In the genomic region with DNA sequence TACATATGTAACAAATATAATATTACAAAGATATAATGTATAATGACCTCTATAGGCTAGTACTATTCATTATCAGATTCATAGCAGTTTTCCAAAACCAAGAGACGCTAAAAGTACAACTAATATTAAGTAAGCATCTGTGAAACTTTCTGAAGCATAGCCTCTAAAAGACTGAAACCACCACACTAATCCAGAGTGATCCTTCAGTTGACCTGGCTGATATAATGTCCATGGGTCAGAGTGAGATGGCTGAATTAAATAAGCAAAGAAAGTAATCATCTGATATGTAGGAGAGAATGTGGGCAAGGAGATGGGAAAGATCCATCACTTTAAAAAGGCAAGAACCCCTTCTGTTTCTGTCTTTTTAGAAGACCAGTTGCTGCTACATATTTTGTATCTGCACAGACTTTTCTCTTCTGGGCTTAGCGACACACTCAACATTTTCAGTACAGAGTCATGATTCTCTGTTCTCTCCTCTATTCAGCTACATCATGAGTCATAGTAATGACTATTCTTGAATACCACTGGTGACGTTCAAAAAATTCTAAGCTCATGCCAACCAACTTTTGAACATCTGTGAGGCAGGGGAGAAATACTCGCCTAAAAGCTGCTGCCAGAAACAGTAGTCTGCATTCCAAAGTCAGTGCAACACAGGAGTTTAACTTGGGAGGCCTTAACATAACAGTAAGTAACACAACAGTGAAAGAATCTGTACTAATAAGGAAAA, we compare ENCODE assay signal across 10 cellular contexts.
DNase-seq lines count a peak whose midpoint lies in the region; ATAC-seq, FAIRE-seq and TF ChIP-seq lines count a peak whose summit lies in the region.
"Had no signal": no experiment of that assay in that cellular context is flagged by ENCODE, and none has a peak within 500 bp of the region (broad histone marks: within the 10 kb centered on the region; RNA-seq: fewer than 3 reads in every experiment).

No MANE protein-coding gene starts in this region.

- 67 to 68% methylated on average over 4 of the region's 4 CpGs for WGBS in transverse colon (ENCODE audit: low coverage in 1 of 2), 2 donors
- WGBS in HepG2 (ENCODE audit: low lambda C conversion rate), result 93% methylated on average over 4 of the region's 4 CpGs

- POLR2A ChIA-PET in HepG2 (lab: Yijun Ruan, JAX), result no interaction called here

- H3K4me2 ChIP-seq in HepG2 (ENCODE audit: low read depth, low read length), result no peak overlapping the region

- H3K4me3 ChIP-seq in right atrium auricular region (no peak overlapping the region), transverse colon (no peak overlapping the region), HepG2 (replicated peaks in 1 of 3; ENCODE audit: insufficient read depth in 1 of 3, low read depth in 2 of 3, low read length in 3 of 3) (no peak overlapping the region)

- H3K4me1 ChIP-seq in right atrium auricular region, result peaks cover 0 to 24% of the 10 kb centered on the region in 2 donors
- H3K4me1 ChIP-seq in transverse colon, result peaks cover 0 to 5% (median 0%) of the 10 kb centered on the region in 4 donors
- H3K4me1 ChIP-seq in HepG2 (ENCODE audit: insufficient read depth, low read length), result peaks cover 5% of the 10 kb centered on the region

- peaks cover 28% of the 10 kb centered on the region for H4K20me1 ChIP-seq in HepG2 (ENCODE audit: insufficient read depth, low read length)

- peaks cover 5% of the 10 kb centered on the region for H3K36me3 Mint-ChIP-seq in glutamatergic neuron (ENCODE audit: unreplicated experiment)

- no peak for FAIRE-seq in HepG2 (lab: Jason Lieb, UNC)

- intact Hi-C loops in transverse colon (cut with DNase I; ENCODE audit: low total_unique reads), result no loop called here
- intact Hi-C loops in HepG2 (cut with micrococcal nuclease; ENCODE audit: unreplicated experiment), result no loop called here

- H2AFZ ChIP-seq in HepG2 (ENCODE audit: low read length), result no peak overlapping the region

- no peak for TF ChIP-seq POLR2A in transverse colon (IDR thresholded peaks at IDR 0.05)
- TF ChIP-seq POLR2A in HepG2 (IDR thresholded peaks at IDR 0.05; ENCODE audit: insufficient read depth in 1 of 2, low read depth in 2 of 2, low read length in 2 of 2), result no peak

- no peaks in the 10 kb centered on the region for H3K27me3 Mint-ChIP-seq in glutamatergic neuron (ENCODE audit: unreplicated experiment)

- TF ChIP-seq EP300 in transverse colon (IDR thresholded peaks at IDR 0.05; ENCODE audit: low read depth) (no peak), HepG2 (IDR thresholded peaks at IDR 0.05; ENCODE audit: low read depth in 2 of 2, low read length in 2 of 2) (no peak), HepG2 (CRISPR knock-in tag; IDR thresholded peaks at IDR 0.05; ENCODE audit: borderline replicate concordance) (no peak)

- H3K4me3 Mint-ChIP-seq in glutamatergic neuron (ENCODE audit: unreplicated experiment), result no peak overlapping the region

- H3K9me3 Mint-ChIP-seq in glutamatergic neuron (ENCODE audit: unreplicated experiment), result no peaks in the 10 kb centered on the region

- in situ Hi-C loops in transverse colon (cut with MboI; ENCODE audit: low pct_ligation_motif_present in 1 of 4, low pct_unique_long_range_greater_than_20kb in 1 of 4, low sequenced_read_pairs in 3 of 4), result no loop called here
- in situ Hi-C loops in HepG2 (cut with HindIII; ENCODE audit: extremely low pct_ligation_motif_present, low pct_unique_long_range_greater_than_20kb), result no loop called here

- no peak for TF ChIP-seq RAD21 in HepG2 (CRISPR knock-in tag; IDR thresholded peaks at IDR 0.05)

- BruUV-seq in HepG2 (replicated peaks; lab: Mats Ljungman, UMichigan), result no TSS peak

- no peak for TF ChIP-seq CTCF in right atrium auricular region (IDR thresholded peaks at IDR 0.05)
- TF ChIP-seq CTCF in transverse colon (IDR thresholded peaks at IDR 0.05), result no peak
- no peak for TF ChIP-seq CTCF in glutamatergic neuron (IDR thresholded peaks at IDR 0.05; ENCODE audit: partially characterized antibody, unreplicated experiment)
- no peak for TF ChIP-seq CTCF in HepG2 (CRISPR knock-in tag; IDR thresholded peaks at IDR 0.05)

- H3K79me2 ChIP-seq in HepG2 (ENCODE audit: insufficient read depth, low read length), result peaks cover 81% of the 10 kb centered on the region

- H3K27ac ChIP-seq in right atrium auricular region, result peak overlapping the region; percentile 13 to 73
- H3K27ac ChIP-seq in transverse colon, result peak overlapping the region in 3 of 4 donors; percentile 11 to 61 (median 34)
- H3K27ac ChIP-seq in HepG2 (ENCODE audit: extremely low read length, insufficient read depth, low read length), result no peak overlapping the region

- H3K9ac ChIP-seq in HepG2 (ENCODE audit: insufficient read depth, low read depth, low read length), result no peak overlapping the region

- CTCF ChIA-PET in HepG2 (lab: Yijun Ruan, JAX; ENCODE audit: low intra/inter-chr PET ratio, low total read pairs), result no interaction called here

- no peak overlapping the region for H3K27ac Mint-ChIP-seq in glutamatergic neuron (ENCODE audit: unreplicated experiment)

- H3K36me3 ChIP-seq in right atrium auricular region (no peaks in the 10 kb centered on the region), transverse colon (no peaks in the 10 kb centered on the region), HepG2 (replicated peaks in 1 of 2; ENCODE audit: control insufficient read depth in 1 of 2, insufficient read depth in 2 of 2, low read length in 2 of 2) (no peaks in the 10 kb centered on the region)

- ATAC-seq in HG02870 (IDR thresholded peaks at IDR 0.05; ENCODE audit: unreplicated experiment), result peak; percentile 97
- ATAC-seq in HepG2, result no peak

- H3K27me3 ChIP-seq in right atrium auricular region (no peaks in the 10 kb centered on the region), transverse colon (no peaks in the 10 kb centered on the region), HepG2 (ENCODE audit: control insufficient read depth in 1 of 2, insufficient read depth in 2 of 2, low read length in 2 of 2) (no peaks in the 10 kb centered on the region)

- no peaks in the 10 kb centered on the region for H3K9me3 ChIP-seq in right atrium auricular region
- no peaks in the 10 kb centered on the region for H3K9me3 ChIP-seq in transverse colon
- no peaks in the 10 kb centered on the region for H3K9me3 ChIP-seq in HepG2 (ENCODE audit: low read length)

- peaks cover 3% of the 10 kb centered on the region for H3K4me1 Mint-ChIP-seq in glutamatergic neuron (ENCODE audit: low read depth, unreplicated experiment)

- DNase-seq in astrocyte of the hippocampus (ENCODE audit: low read depth, low spot score) (peak; percentile 95), right atrium auricular region (ENCODE audit: low spot score) (no peak), transverse colon (no peak), NCI-H1417 treated with DMSO at 0.1 percent for 48 hours (lab: John Stamatoyannopoulos, UW) (no peak), NCI-H345 (lab: John Stamatoyannopoulos, UW) (no peak), glutamatergic neuron (no peak), HepG2 (ENCODE audit: low spot score) (no peak)
- DNase-seq: SHP77; stimulated activated CD4-positive, alpha-beta T cell treated with anti-CD3 and anti-CD28 coated beads, Interleukin-4, amount 100 ng/mL, for 24 hours had no signal

TF ChIP-seq in HepG2, 621 proteins besides CTCF, POLR2A, EP300 and RAD21 (continues in another document):
- TF ChIP-seq TAF15 (IDR thresholded peaks at IDR 0.05; ENCODE audit: low read depth, low read length, poor library complexity, severe bottlenecking), result no peak
- no peak for TF ChIP-seq RNF2 (conservative IDR thresholded peaks at IDR 0.05; ENCODE audit: low read depth)
- TF ChIP-seq ARNT2 (CRISPR knock-in tag; IDR thresholded peaks at IDR 0.05; ENCODE audit: low read depth), result no peak
- TF ChIP-seq ZNF709 (CRISPR knock-in tag; IDR thresholded peaks at IDR 0.05), result no peak
- TF ChIP-seq, protein P1, sequence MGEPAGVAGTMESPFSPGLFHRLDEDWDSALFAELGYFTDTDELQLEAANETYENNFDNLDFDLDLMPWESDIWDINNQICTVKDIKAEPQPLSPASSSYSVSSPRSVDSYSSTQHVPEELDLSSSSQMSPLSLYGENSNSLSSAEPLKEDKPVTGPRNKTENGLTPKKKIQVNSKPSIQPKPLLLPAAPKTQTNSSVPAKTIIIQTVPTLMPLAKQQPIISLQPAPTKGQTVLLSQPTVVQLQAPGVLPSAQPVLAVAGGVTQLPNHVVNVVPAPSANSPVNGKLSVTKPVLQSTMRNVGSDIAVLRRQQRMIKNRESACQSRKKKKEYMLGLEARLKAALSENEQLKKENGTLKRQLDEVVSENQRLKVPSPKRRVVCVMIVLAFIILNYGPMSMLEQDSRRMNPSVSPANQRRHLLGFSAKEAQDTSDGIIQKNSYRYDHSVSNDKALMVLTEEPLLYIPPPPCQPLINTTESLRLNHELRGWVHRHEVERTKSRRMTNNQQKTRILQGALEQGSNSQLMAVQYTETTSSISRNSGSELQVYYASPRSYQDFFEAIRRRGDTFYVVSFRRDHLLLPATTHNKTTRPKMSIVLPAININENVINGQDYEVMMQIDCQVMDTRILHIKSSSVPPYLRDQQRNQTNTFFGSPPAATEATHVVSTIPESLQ (CRISPR knock-in tag; conservative IDR thresholded peaks at IDR 0.05), result no peak
- TF ChIP-seq RCOR2 (CRISPR knock-in tag; IDR thresholded peaks at IDR 0.05), result no peak
- TF ChIP-seq, protein P2, sequence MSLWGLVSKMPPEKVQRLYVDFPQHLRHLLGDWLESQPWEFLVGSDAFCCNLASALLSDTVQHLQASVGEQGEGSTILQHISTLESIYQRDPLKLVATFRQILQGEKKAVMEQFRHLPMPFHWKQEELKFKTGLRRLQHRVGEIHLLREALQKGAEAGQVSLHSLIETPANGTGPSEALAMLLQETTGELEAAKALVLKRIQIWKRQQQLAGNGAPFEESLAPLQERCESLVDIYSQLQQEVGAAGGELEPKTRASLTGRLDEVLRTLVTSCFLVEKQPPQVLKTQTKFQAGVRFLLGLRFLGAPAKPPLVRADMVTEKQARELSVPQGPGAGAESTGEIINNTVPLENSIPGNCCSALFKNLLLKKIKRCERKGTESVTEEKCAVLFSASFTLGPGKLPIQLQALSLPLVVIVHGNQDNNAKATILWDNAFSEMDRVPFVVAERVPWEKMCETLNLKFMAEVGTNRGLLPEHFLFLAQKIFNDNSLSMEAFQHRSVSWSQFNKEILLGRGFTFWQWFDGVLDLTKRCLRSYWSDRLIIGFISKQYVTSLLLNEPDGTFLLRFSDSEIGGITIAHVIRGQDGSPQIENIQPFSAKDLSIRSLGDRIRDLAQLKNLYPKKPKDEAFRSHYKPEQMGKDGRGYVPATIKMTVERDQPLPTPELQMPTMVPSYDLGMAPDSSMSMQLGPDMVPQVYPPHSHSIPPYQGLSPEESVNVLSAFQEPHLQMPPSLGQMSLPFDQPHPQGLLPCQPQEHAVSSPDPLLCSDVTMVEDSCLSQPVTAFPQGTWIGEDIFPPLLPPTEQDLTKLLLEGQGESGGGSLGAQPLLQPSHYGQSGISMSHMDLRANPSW (CRISPR knock-in tag; IDR thresholded peaks at IDR 0.05; ENCODE audit: borderline replicate concordance), result no peak
